ENCODE assay signal across 1 cellular context in genomic region chr7:25894002-25894901, GRCh38.
TF ChIP-seq lines count a peak whose summit lies in the region.

No MANE protein-coding gene starts in this region.

TF ChIP-seq in HEK293, 187 proteins besides CTCF, POLR2A, EP300 and RAD21 (continued from another document):
- TF ChIP-seq ZXDB (tag by site-specific recombination; IDR thresholded peaks at IDR 0.05) (peak; percentile 22), IKZF3 (tag by site-specific recombination; IDR thresholded peaks at IDR 0.05) (no peak), ZNF530 (tag by site-specific recombination; IDR thresholded peaks at IDR 0.05; ENCODE audit: low read depth) (no peak), ZNF24 (tag by site-specific recombination; IDR thresholded peaks at IDR 0.05) (peak; percentile 44), EGR2 (tag by site-specific recombination; IDR thresholded peaks at IDR 0.05; ENCODE audit: low read depth) (no peak), ZNF768 (tag by site-specific recombination; IDR thresholded peaks at IDR 0.05) (no peak), SP3 (tag by site-specific recombination; IDR thresholded peaks at IDR 0.05) (peak; percentile 55; the same call in 1 of the 2 replicates), ZNF202 (tag by site-specific recombination; IDR thresholded peaks at IDR 0.05; ENCODE audit: borderline replicate concordance) (no peak), GLIS1 (tag by site-specific recombination; IDR thresholded peaks at IDR 0.05) (peak; percentile 42), ZNF223 (tag by site-specific recombination; IDR thresholded peaks at IDR 0.05) (no peak), ZBTB17 (tag by site-specific recombination; IDR thresholded peaks at IDR 0.05) (peak; percentile 53), ZNF324 (tag by site-specific recombination; IDR thresholded peaks at IDR 0.05) (0 out of 2 replicates have a peak, but pooled peaks have one; percentile 30), ZNF169 (tag by site-specific recombination; IDR thresholded peaks at IDR 0.05) (no peak), HOXA7 (CRISPR knock-in tag; IDR thresholded peaks at IDR 0.05; ENCODE audit: borderline replicate concordance) (no peak), ZNF280D (tag by site-specific recombination; IDR thresholded peaks at IDR 0.05) (0 out of 2 replicates have a peak, but pooled peaks have one; percentile 32)
TF ChIP-seq in HEK293: peak in this region for 19.
